ENCODE assay signal across 16 cellular contexts in the genomic region with DNA sequence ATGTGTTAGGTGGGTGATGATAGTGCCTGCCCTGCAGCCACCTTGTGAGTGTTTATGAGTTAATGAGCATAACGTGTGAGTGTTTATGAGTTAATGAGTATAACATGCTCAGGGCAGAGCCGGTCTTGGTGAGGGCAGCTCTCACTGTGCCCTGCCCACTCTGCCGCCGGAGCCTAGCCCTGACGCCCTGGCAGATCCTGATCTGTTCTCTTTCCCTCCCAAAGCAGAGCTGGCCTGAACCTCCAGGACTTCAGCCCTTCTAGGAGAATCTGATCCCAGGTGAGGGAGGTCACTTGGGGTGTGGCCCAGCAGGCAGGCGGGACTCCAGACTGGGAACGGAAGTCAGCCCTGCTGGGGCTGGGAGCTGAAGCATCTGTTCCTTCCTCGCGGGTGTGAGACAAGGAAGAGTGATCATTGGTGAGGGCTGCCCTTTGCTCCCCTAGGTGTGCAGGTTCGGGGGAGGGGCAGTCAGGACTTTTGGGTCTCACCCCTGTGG. TPM values are rescaled to one million over a fixed set of nuclear protein-coding genes. Genes with fewer than 3 reads are reported as not detected.
DNase-seq lines count a peak whose midpoint lies in the region; ATAC-seq and TF ChIP-seq lines count a peak whose summit lies in the region.
"Had no signal": no experiment of that assay in that cellular context is flagged by ENCODE, and none has a peak within 500 bp of the region (broad histone marks: within the 10 kb centered on the region; RNA-seq: fewer than 3 reads in every experiment).

No MANE protein-coding gene starts in this region.

- H3K27me3 ChIP-seq in colonic mucosa: no peaks in the 10 kb centered on the region
- H3K27me3 ChIP-seq in mesendoderm (ENCODE audit: insufficient read depth, low read length, poor library complexity): no peaks in the 10 kb centered on the region
- peaks cover 9% of the 10 kb centered on the region for H3K27me3 ChIP-seq in upper lobe of right lung
- H3K27me3 ChIP-seq: cardiac muscle cell had no signal

- no peak overlapping the region for H2AFZ ChIP-seq in OCI-LY7 (ENCODE audit: low read length)

- no peak overlapping the region for H3K4me3 ChIP-seq in colonic mucosa
- H3K4me3 ChIP-seq in mesendoderm (ENCODE audit: low read length): no peak overlapping the region
- no peak overlapping the region for H3K4me3 ChIP-seq in upper lobe of right lung
- H3K4me3 ChIP-seq in OCI-LY7 (ENCODE audit: low read depth, low read length, poor library complexity, severe bottlenecking): no peak overlapping the region
- H3K4me3 ChIP-seq: cardiac muscle cell had no signal

- no peak overlapping the region for H3K18ac ChIP-seq in mesendoderm (ENCODE audit: low read length)

- no peak for TF ChIP-seq CTCF in colonic mucosa (IDR thresholded peaks at IDR 0.05)
- no peak for TF ChIP-seq CTCF in upper lobe of right lung (IDR thresholded peaks at IDR 0.05)
- no peak for TF ChIP-seq CTCF in OCI-LY7 (conservative IDR thresholded peaks at IDR 0.05; ENCODE audit: low read length)

- intact Hi-C loops in colonic mucosa (cut with DNase I): no loop called here
- intact Hi-C loops in upper lobe of right lung (cut with DNase I): no loop called here
- intact Hi-C loops in OCI-LY7 (cut with micrococcal nuclease; ENCODE audit: unreplicated experiment): no loop called here

- H4K20me1 ChIP-seq in OCI-LY7 (ENCODE audit: insufficient read depth, low read length): no peaks in the 10 kb centered on the region

- WGBS in mesendoderm (ENCODE audit: extremely low coverage, insufficient coverage, low lambda C conversion rate): no CpG with 5 or more reads among the region's 10 CpGs

- H3K4me1 ChIP-seq in colonic mucosa (peaks cover 15% of the 10 kb centered on the region), mesendoderm (ENCODE audit: control insufficient read depth, low read depth, low read length) (peaks cover 8% of the 10 kb centered on the region), upper lobe of right lung (peaks cover under 1% of the 10 kb centered on the region), OCI-LY7 (ENCODE audit: insufficient read depth, low read length, poor library complexity, severe bottlenecking) (peaks cover 4% of the 10 kb centered on the region)

- POLR2A ChIA-PET in OCI-LY7 (lab: Charles Lee): no interaction called here

- peaks cover 53% of the 10 kb centered on the region for H3K27me3 Mint-ChIP-seq in activated naive CD4-positive, alpha-beta T cell treated with anti-CD3 and anti-CD28 coated beads, Interleukin-2, amount 10 ng/mL, durations not matched to agents 7 days and 5 days

- H3K9ac ChIP-seq in colonic mucosa (ENCODE audit: low read depth in 2 of 2, low read length in 2 of 2) (peak overlapping the region; percentile 6 to 88), mesendoderm (ENCODE audit: low read length) (peak overlapping the region; percentile 13)

- no peaks in the 10 kb centered on the region for H3K36me3 Mint-ChIP-seq in activated naive CD4-positive, alpha-beta T cell treated with anti-CD3 and anti-CD28 coated beads, Interleukin-2, amount 10 ng/mL, durations not matched to agents 7 days and 5 days
- H3K36me3 Mint-ChIP-seq: naive thymus-derived CD8-positive, alpha-beta T cell had no signal

- no peak overlapping the region for H3K56ac ChIP-seq in mesendoderm (ENCODE audit: low read length)

- no peaks in the 10 kb centered on the region for H3K36me3 ChIP-seq in colonic mucosa
- peaks cover 24% of the 10 kb centered on the region for H3K36me3 ChIP-seq in mesendoderm (ENCODE audit: control insufficient read depth, insufficient read depth, low read length)
- H3K36me3 ChIP-seq in upper lobe of right lung: no peaks in the 10 kb centered on the region
- H3K36me3 ChIP-seq in OCI-LY7 (ENCODE audit: insufficient read depth, low read length): no peaks in the 10 kb centered on the region

- H2AK5ac ChIP-seq in mesendoderm (ENCODE audit: low read length): no peak overlapping the region

- H3K9me2 ChIP-seq in OCI-LY7 (ENCODE audit: insufficient read depth, low read length): no peaks in the 10 kb centered on the region

- BruUV-seq in OCI-LY7 (replicated peaks; lab: Mats Ljungman, UMichigan): no TSS peak

- no peak overlapping the region for H2BK15ac ChIP-seq in mesendoderm (replicated peaks; ENCODE audit: low read depth)

- no peak overlapping the region for H3K4ac ChIP-seq in mesendoderm (ENCODE audit: low read depth, low read length)

- H2BK120ac ChIP-seq in mesendoderm (ENCODE audit: low read depth, low read length): no peak overlapping the region

- H3K4me3 Mint-ChIP-seq in activated naive CD4-positive, alpha-beta T cell treated with anti-CD3 and anti-CD28 coated beads, Interleukin-2, amount 10 ng/mL, durations not matched to agents 7 days and 5 days: no peak overlapping the region
- H3K4me3 Mint-ChIP-seq: activated CD4-positive, alpha-beta memory T cell treated with anti-CD3 and anti-CD28 coated beads, Interleukin-2, amount 10 ng/mL, durations not matched to agents 7 days and 5 days; naive thymus-derived CD8-positive, alpha-beta T cell had no signal

- no peak overlapping the region for H4K8ac ChIP-seq in mesendoderm (ENCODE audit: low read depth, low read length)

- H3K4me1 Mint-ChIP-seq in activated naive CD4-positive, alpha-beta T cell treated with anti-CD3 and anti-CD28 coated beads, Interleukin-2, amount 10 ng/mL, durations not matched to agents 7 days and 5 days: no peaks in the 10 kb centered on the region
- H3K4me1 Mint-ChIP-seq: activated CD4-positive, alpha-beta memory T cell treated with anti-CD3 and anti-CD28 coated beads, Interleukin-2, amount 10 ng/mL, durations not matched to agents 7 days and 5 days had no signal

- H3K9me3 ChIP-seq in colonic mucosa (no peaks in the 10 kb centered on the region), upper lobe of right lung (no peaks in the 10 kb centered on the region), OCI-LY7 (ENCODE audit: low read length) (no peaks in the 10 kb centered on the region)

- H3K9me3 Mint-ChIP-seq in activated naive CD4-positive, alpha-beta T cell treated with anti-CD3 and anti-CD28 coated beads, Interleukin-2, amount 10 ng/mL, durations not matched to agents 7 days and 5 days: no peaks in the 10 kb centered on the region
- H3K9me3 Mint-ChIP-seq: activated CD4-positive, alpha-beta memory T cell treated with anti-CD3 and anti-CD28 coated beads, Interleukin-2, amount 10 ng/mL, durations not matched to agents 7 days and 5 days; naive thymus-derived CD8-positive, alpha-beta T cell had no signal

- H3K79me1 ChIP-seq in mesendoderm (ENCODE audit: low read length): peaks cover 20% of the 10 kb centered on the region

- peak overlapping the region; percentile 45 for H3K27ac Mint-ChIP-seq in activated naive CD4-positive, alpha-beta T cell treated with anti-CD3 and anti-CD28 coated beads, Interleukin-2, amount 10 ng/mL, durations not matched to agents 7 days and 5 days
- H3K27ac Mint-ChIP-seq: activated CD4-positive, alpha-beta memory T cell treated with anti-CD3 and anti-CD28 coated beads, Interleukin-2, amount 10 ng/mL, durations not matched to agents 7 days and 5 days had no signal

- peaks cover 38% of the 10 kb centered on the region for H3K79me2 ChIP-seq in mesendoderm (ENCODE audit: control insufficient read depth, insufficient read depth, low read length)
- H3K79me2 ChIP-seq in OCI-LY7 (ENCODE audit: insufficient read depth, low read depth, low read length): no peaks in the 10 kb centered on the region

- no peak overlapping the region for H3K23ac ChIP-seq in mesendoderm (ENCODE audit: low read length)

- peak; percentile 4 for ATAC-seq in upper lobe of right lung
- ATAC-seq in GM21825 (IDR thresholded peaks at IDR 0.05; ENCODE audit: unreplicated experiment): no peak
- ATAC-seq: naive thymus-derived CD8-positive, alpha-beta T cell had no signal

- H3K27ac ChIP-seq in colonic mucosa (peak overlapping the region; percentile 78), mesendoderm (ENCODE audit: low read depth, low read length) (no peak overlapping the region), upper lobe of right lung (no peak overlapping the region), OCI-LY7 (ENCODE audit: low read depth, low read length, poor library complexity, severe bottlenecking) (no peak overlapping the region)
- H3K27ac ChIP-seq: cardiac muscle cell had no signal

- no peak overlapping the region for H3K4me2 ChIP-seq in mesendoderm (ENCODE audit: low read length)
- no peak overlapping the region for H3K4me2 ChIP-seq in OCI-LY7 (ENCODE audit: low read length)

- DNase-seq in activated naive CD4-positive, alpha-beta T cell treated with anti-CD3 and anti-CD28 coated beads, Interleukin-2, amount 10 ng/mL, durations not matched to agents 7 days and 5 days: no peak
- DNase-seq in activated naive CD4-positive, alpha-beta T cell treated with Interleukin-2 at 50 U/mL for 16 hours: no peak
- DNase-seq in colonic mucosa (peak; percentile 93), mesendoderm (no peak), upper lobe of right lung (no peak), OCI-LY7 (ENCODE audit: low spot score) (no peak), HK-2 (ENCODE audit: unreplicated experiment) (no peak)
- DNase-seq: activated CD4-positive, alpha-beta memory T cell treated with anti-CD3 and anti-CD28 coated beads, Interleukin-2, amount 10 ng/mL, durations not matched to agents 7 days and 5 days; activated gamma-delta T cell treated with Interleukin-2 at 50 U/mL for 16 hours; COR-L47; naive thymus-derived CD8-positive, alpha-beta T cell had no signal

- no peak overlapping the region for H4K5ac ChIP-seq in mesendoderm (ENCODE audit: low read length)

- CTCF ChIA-PET in activated naive CD4-positive, alpha-beta T cell treated with anti-CD3 and anti-CD28 coated beads, Interleukin-2, amount 10 ng/mL, durations not matched to agents 7 days and 5 days (lab: Charles Lee): interaction anchor here (0.5 kb wide), 1 partner anchor 519 kb away, joined by 5 read pairs; no protein-coding TSS in a partner anchor
- CTCF ChIA-PET in OCI-LY7 (lab: Charles Lee; ENCODE audit: unreplicated experiment): no interaction called here

- no peak overlapping the region for H2BK5ac ChIP-seq in mesendoderm (ENCODE audit: low read length)

RNA-seq across cellular contexts. Expression of gene FBLIM1, which starts 5.7 kb away (rescaled TPM):
- total RNA-seq in colonic mucosa (100 to 1,000 TPM; 167 to 213 TPM), upper lobe of right lung (39.0 TPM), OCI-LY7 (2022) (not detected in 2 replicates)
- polyA plus RNA-seq in mesendoderm (2013, experiment 1 of 2): 54.2 TPM
- 56.7 TPM for polyA plus RNA-seq in mesendoderm (2013, experiment 2 of 2)
- total RNA-seq in OCI-LY7 (2014; rRNA removed; shearing (Covaris generic)): not detected in 2 replicates
- total RNA-seq: activated CD4-positive, alpha-beta memory T cell treated with anti-CD3 and anti-CD28 coated beads, Interleukin-2, amount 10 ng/mL, durations not matched to agents 7 days and 5 days; naive thymus-derived CD8-positive, alpha-beta T cell had no signal
- polyA plus RNA-seq: naive thymus-derived CD8-positive, alpha-beta T cell had no signal

RNA-seq across cellular contexts. Expression of gene TMEM82, which starts 22.0 kb away (rescaled TPM):
- 10 to 100 TPM; 11.5 to 17.0 TPM for total RNA-seq in colonic mucosa
- 0.20 TPM for polyA plus RNA-seq in mesendoderm (2013, experiment 1 of 2)
- polyA plus RNA-seq in mesendoderm (2013, experiment 2 of 2): 0.14 TPM
- not detected for total RNA-seq in upper lobe of right lung
- total RNA-seq in OCI-LY7 (2014; rRNA removed; shearing (Covaris generic)): not detected in 2 replicates
- not detected in 2 replicates for total RNA-seq in OCI-LY7 (2022)
- total RNA-seq: A673; activated CD4-positive, alpha-beta memory T cell treated with anti-CD3 and anti-CD28 coated beads, Interleukin-2, amount 10 ng/mL, durations not matched to agents 7 days and 5 days; naive thymus-derived CD8-positive, alpha-beta T cell; RPMI7951 had no signal
- polyA plus RNA-seq: cardiac muscle cell; naive thymus-derived CD8-positive, alpha-beta T cell; thymus had no signal

RNA-seq across cellular contexts. Expression of gene SLC25A34, which starts 28.3 kb away (rescaled TPM):
- total RNA-seq in colonic mucosa (10 to 100 TPM in 1 of 2 donors, 1 to 10 TPM in 1; 3.2 to 16.0 TPM), upper lobe of right lung (3.0 TPM), OCI-LY7 (2022) (2.2 TPM in 2 replicates)
- 0.76 TPM for polyA plus RNA-seq in mesendoderm (2013, experiment 1 of 2)
- polyA plus RNA-seq in mesendoderm (2013, experiment 2 of 2): 0.31 TPM
- total RNA-seq in OCI-LY7 (2014; rRNA removed; shearing (Covaris generic)): 1.2 and 1.4 TPM in 2 replicates

RNA-seq across cellular contexts. Expression of gene UQCRHL, which starts 43.1 kb away (rescaled TPM):
- total RNA-seq in colonic mucosa (1 to 10 TPM; 2.4 to 3.2 TPM), upper lobe of right lung (0.93 TPM), OCI-LY7 (2022) (2.4 and 3.4 TPM in 2 replicates)
- polyA plus RNA-seq in mesendoderm (2013, experiment 1 of 2): 3.9 TPM
- polyA plus RNA-seq in mesendoderm (2013, experiment 2 of 2): 4.1 TPM
- 12.4 and 15.0 TPM in 2 replicates for total RNA-seq in OCI-LY7 (2014; rRNA removed; shearing (Covaris generic))

Comparison
In these comparisons a context has a peak if more than half of its experiments do, and no peak if none do; other contexts are left out.
1. RNA of gene FBLIM1, which starts 5.7 kb away (total RNA-seq): 167 to 213 TPM in colonic mucosa and 39.0 TPM in upper lobe of right lung (single experiment); not detected in OCI-LY7; every median in the first group is over 10 times any median in the second.
2. RNA of gene TMEM82, which starts 22.0 kb away (total RNA-seq): 11.5 to 17.0 TPM in colonic mucosa; not detected in upper lobe of right lung (single experiment) and not detected in OCI-LY7; every median in the first group is over 10 times any median in the second.